Comparison of ENCODE assay signal across 1 cellular context in the genomic region with DNA sequence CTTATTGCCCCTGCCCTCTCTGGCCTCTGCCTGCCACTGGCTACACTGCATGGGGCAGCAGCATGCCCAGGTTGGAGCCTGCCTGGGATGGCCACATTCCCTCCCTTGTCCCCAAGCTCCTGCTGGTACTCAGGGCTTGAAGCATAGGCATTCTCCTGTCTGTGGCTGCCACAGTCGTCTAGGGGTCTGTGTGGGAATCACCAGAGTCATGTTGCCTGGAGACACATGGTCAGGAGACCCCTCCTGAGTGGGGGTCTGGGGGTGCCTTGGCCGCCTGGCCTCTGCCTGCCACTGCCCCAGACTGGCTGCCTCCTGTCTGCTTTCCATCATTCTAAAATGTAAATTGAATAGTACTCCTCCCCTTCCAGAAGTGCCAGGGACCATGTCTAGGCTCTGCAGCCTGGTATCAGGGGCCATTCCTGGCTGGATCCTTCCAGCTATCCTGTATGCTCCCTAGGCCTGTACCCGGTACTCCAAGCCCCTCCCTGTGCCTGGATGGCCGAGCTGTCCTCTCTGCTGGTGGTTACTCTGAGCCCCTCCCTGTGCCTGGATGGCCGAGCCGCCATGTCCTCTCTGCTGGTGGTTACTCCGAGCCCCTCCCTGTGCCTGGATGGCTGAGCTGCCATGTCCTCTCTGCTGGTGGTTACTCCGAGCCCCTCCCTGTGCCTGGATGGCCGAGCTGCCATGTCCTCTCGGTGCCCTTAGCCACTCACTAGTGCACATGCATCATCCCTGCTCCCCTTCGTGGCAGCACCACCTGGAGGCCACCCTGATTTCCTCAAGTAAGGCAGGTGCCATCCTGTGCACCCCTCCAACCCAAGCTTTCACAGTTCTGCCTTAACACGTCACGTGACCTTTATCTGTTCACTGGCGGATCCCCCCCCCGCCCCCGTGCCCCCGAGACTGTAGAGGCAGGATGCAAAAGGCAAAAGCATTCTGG.
TF ChIP-seq lines count a peak whose summit lies in the region.

No MANE protein-coding gene starts in this region.

TF ChIP-seq in A549, 52 proteins besides CTCF, POLR2A, EP300 and RAD21 (continued from another document):
- TF ChIP-seq, protein P1, sequence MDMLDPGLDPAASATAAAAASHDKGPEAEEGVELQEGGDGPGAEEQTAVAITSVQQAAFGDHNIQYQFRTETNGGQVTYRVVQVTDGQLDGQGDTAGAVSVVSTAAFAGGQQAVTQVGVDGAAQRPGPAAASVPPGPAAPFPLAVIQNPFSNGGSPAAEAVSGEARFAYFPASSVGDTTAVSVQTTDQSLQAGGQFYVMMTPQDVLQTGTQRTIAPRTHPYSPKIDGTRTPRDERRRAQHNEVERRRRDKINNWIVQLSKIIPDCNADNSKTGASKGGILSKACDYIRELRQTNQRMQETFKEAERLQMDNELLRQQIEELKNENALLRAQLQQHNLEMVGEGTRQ (IDR thresholded peaks at IDR 0.05), result peak; percentile 38; the same call in 1 of the 2 replicates
- TF ChIP-seq, protein P2, sequence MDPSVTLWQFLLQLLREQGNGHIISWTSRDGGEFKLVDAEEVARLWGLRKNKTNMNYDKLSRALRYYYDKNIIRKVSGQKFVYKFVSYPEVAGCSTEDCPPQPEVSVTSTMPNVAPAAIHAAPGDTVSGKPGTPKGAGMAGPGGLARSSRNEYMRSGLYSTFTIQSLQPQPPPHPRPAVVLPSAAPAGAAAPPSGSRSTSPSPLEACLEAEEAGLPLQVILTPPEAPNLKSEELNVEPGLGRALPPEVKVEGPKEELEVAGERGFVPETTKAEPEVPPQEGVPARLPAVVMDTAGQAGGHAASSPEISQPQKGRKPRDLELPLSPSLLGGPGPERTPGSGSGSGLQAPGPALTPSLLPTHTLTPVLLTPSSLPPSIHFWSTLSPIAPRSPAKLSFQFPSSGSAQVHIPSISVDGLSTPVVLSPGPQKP (IDR thresholded peaks at IDR 0.05; ENCODE audit: low read depth, low read length), result no peak
- TF ChIP-seq, protein P3, sequence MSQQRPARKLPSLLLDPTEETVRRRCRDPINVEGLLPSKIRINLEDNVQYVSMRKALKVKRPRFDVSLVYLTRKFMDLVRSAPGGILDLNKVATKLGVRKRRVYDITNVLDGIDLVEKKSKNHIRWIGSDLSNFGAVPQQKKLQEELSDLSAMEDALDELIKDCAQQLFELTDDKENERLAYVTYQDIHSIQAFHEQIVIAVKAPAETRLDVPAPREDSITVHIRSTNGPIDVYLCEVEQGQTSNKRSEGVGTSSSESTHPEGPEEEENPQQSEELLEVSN (IDR thresholded peaks at IDR 0.05; ENCODE audit: borderline replicate concordance, low read depth), result no peak
